ENCODE assay signal across 8 cellular contexts in genomic region chr9:136784249-136784996, GRCh38. TPM values are rescaled to one million over a fixed set of nuclear protein-coding genes. Genes with fewer than 3 reads are reported as not detected.
DNase-seq lines count a peak whose midpoint lies in the region; ATAC-seq and TF ChIP-seq lines count a peak whose summit lies in the region.

No MANE protein-coding gene starts in this region.

- no peaks in the 10 kb centered on the region for H3K27me3 ChIP-seq in Karpas-422 (ENCODE audit: low read length)

- H3K27me3 Mint-ChIP-seq in brain (peaks cover 20% of the 10 kb centered on the region), osteocyte (ENCODE audit: unreplicated experiment) (peaks cover 37% of the 10 kb centered on the region)

- H3K27ac Mint-ChIP-seq in brain (peak overlapping the region in 3 of 5 experiments; percentile 8 to 59 (median 39)), osteocyte (ENCODE audit: unreplicated experiment) (no peak overlapping the region)

- ATAC-seq in GM19023 (IDR thresholded peaks at IDR 0.05; ENCODE audit: unreplicated experiment) (no peak), HG02884 (IDR thresholded peaks at IDR 0.05; ENCODE audit: unreplicated experiment) (no peak)

- H4K20me1 ChIP-seq in Karpas-422 (ENCODE audit: insufficient read depth, low read depth, low read length), result no peaks in the 10 kb centered on the region

- no peaks in the 10 kb centered on the region for H3K9me2 ChIP-seq in Karpas-422 (replicated peaks; ENCODE audit: insufficient read depth, low read length)

- H3K4me2 ChIP-seq in Karpas-422 (ENCODE audit: low read depth, low read length, poor library complexity, severe bottlenecking), result no peak overlapping the region

- H3K27ac ChIP-seq in Karpas-422 (ENCODE audit: low read length), result no peak overlapping the region

- peaks cover 46% of the 10 kb centered on the region for H3K4me1 Mint-ChIP-seq in brain
- H3K4me1 Mint-ChIP-seq in osteocyte (ENCODE audit: unreplicated experiment), result peaks cover 7% of the 10 kb centered on the region

- no peaks in the 10 kb centered on the region for H3K36me3 ChIP-seq in Karpas-422 (ENCODE audit: insufficient read depth, low read length)

- no peak overlapping the region; the same call in 1 of the 2 replicates for H2AFZ ChIP-seq in Karpas-422 (ENCODE audit: low read length)

- H3K9me3 ChIP-seq in Karpas-422 (ENCODE audit: low read length), result no peaks in the 10 kb centered on the region

- H3K4me1 ChIP-seq in Karpas-422 (ENCODE audit: low read length), result peaks cover 3% of the 10 kb centered on the region

- no peaks in the 10 kb centered on the region for H3K79me2 ChIP-seq in Karpas-422 (ENCODE audit: low read length)

- DNase-seq in DMS53 treated with DMSO at 0.1 percent for 48 hours (lab: John Stamatoyannopoulos, UW; ENCODE audit: unreplicated experiment), result peak; percentile 42
- peak; percentile 80 for DNase-seq in Karpas-422
- no peak for DNase-seq in osteocyte (ENCODE audit: extremely low spot score, unreplicated experiment)
- DNase-seq in NCI-H2029 (lab: John Stamatoyannopoulos, UW), result no peak
- no peak for DNase-seq in T-helper 1 cell

- no peak overlapping the region for H3K9ac ChIP-seq in Karpas-422 (ENCODE audit: low read length)

- H3K4me3 Mint-ChIP-seq in brain, result no peak overlapping the region
- H3K4me3 Mint-ChIP-seq in osteocyte (ENCODE audit: unreplicated experiment), result no peak overlapping the region

- no peaks in the 10 kb centered on the region for H3K9me3 Mint-ChIP-seq in brain
- H3K9me3 Mint-ChIP-seq in osteocyte (ENCODE audit: unreplicated experiment), result no peaks in the 10 kb centered on the region

- no peaks in the 10 kb centered on the region for H3K36me3 Mint-ChIP-seq in brain
- no peaks in the 10 kb centered on the region for H3K36me3 Mint-ChIP-seq in osteocyte (ENCODE audit: unreplicated experiment)

- peak; percentile 74 to 75 for TF ChIP-seq CTCF in brain (conservative IDR thresholded peaks at IDR 0.05)
- TF ChIP-seq CTCF in osteocyte (IDR thresholded peaks at IDR 0.05), result peak; percentile 61

- no peak overlapping the region for H3K4me3 ChIP-seq in Karpas-422 (ENCODE audit: low read length)

RNA-seq across cellular contexts. Expression of gene TMEM141, which starts 6.7 kb away (rescaled TPM):
- 20.5 and 61.8 TPM in 2 replicates for total RNA-seq in Karpas-422 (2014; rRNA removed; shearing (Covaris generic); ENCODE audit: low replicate concordance)
- polyA plus RNA-seq in brain (ENCODE audit: insufficient read depth, low read depth, low replicate concordance), result 182 TPM
- 29.2 and 36.0 TPM in 2 replicates for total RNA-seq in osteocyte

RNA-seq across cellular contexts. Expression of gene CCDC183, which starts 11.7 kb away (rescaled TPM):
- total RNA-seq in Karpas-422 (2014; rRNA removed; shearing (Covaris generic); ENCODE audit: low replicate concordance), result 1.6 TPM in 1 of 2 replicates, not detected in the other
- polyA plus RNA-seq in brain (ENCODE audit: insufficient read depth, low read depth, low replicate concordance), result 4.8 TPM
- total RNA-seq in osteocyte, result 0.89 and 0.94 TPM in 2 replicates

RNA-seq across cellular contexts. Expression of gene LCN15, which starts 20.1 kb away (rescaled TPM):
- total RNA-seq in Karpas-422 (2014; rRNA removed; shearing (Covaris generic); ENCODE audit: low replicate concordance), result not detected in 2 replicates
- polyA plus RNA-seq in brain (ENCODE audit: insufficient read depth, low read depth, low replicate concordance), result 32.6 TPM
- total RNA-seq in osteocyte, result not detected in 2 replicates

RNA-seq across cellular contexts. Expression of gene RABL6, which starts 23.3 kb away (rescaled TPM):
- total RNA-seq in Karpas-422 (2014; rRNA removed; shearing (Covaris generic); ENCODE audit: low replicate concordance), result 43.1 and 78.1 TPM in 2 replicates
- polyA plus RNA-seq in brain (ENCODE audit: insufficient read depth, low read depth, low replicate concordance), result 170 TPM
- 82.2 and 84.7 TPM in 2 replicates for total RNA-seq in osteocyte

RNA-seq across cellular contexts. Expression of gene LCN8, which starts 26.4 kb away (rescaled TPM):
- total RNA-seq in Karpas-422 (2014; rRNA removed; shearing (Covaris generic); ENCODE audit: low replicate concordance), result not detected in 2 replicates
- polyA plus RNA-seq in brain (ENCODE audit: insufficient read depth, low read depth, low replicate concordance), result 0.34 TPM
- not detected in 2 replicates for total RNA-seq in osteocyte

Comparison
In these comparisons a context has a peak if more than half of its experiments do, and no peak if none do; other contexts are left out.
1. DNase-seq: peak in DMS53 treated with DMSO at 0.1 percent for 48 hours (single experiment) and Karpas-422 (single experiment); none in osteocyte (single experiment), NCI-H2029 (single experiment) and T-helper 1 cell (0 of 5).